29 cellular contexts compared by ENCODE assay signal in genomic region chr3:126370055-126370454, GRCh38. TPM values are rescaled to one million over a fixed set of nuclear protein-coding genes. Genes with fewer than 3 reads are reported as not detected.
"Had no signal": no experiment of that assay in that cellular context is flagged by ENCODE, and none has a peak within 500 bp of the region (broad histone marks: within the 10 kb centered on the region; RNA-seq: fewer than 3 reads in every experiment).

No MANE protein-coding gene starts in this region.

- H3K27me3 Mint-ChIP-seq: activated CD4-positive, alpha-beta memory T cell treated with anti-CD3 and anti-CD28 coated beads for 36 hours; activated CD4-positive, alpha-beta T cell treated with anti-CD3 and anti-CD28 coated beads, Interleukin-2, amount 10 ng/mL, durations not matched to agents 7 days and 5 days; activated naive CD8-positive, alpha-beta T cell treated with anti-CD3 and anti-CD28 coated beads, Interleukin-2, amount 10 ng/mL, durations not matched to agents 7 days and 5 days had no signal

- DNase-seq: activated CD4-positive, alpha-beta memory T cell treated with anti-CD3 and anti-CD28 coated beads for 36 hours; activated CD4-positive, alpha-beta T cell treated with anti-CD3 and anti-CD28 coated beads, Interleukin-2, amount 10 ng/mL, durations not matched to agents 7 days and 5 days; activated CD4-positive, CD25-positive, alpha-beta regulatory T cell; activated CD8-positive, alpha-beta memory T cell treated with anti-CD3 and anti-CD28 coated beads for 24 hours; activated naive CD4-positive, alpha-beta T cell treated with anti-CD3 and anti-CD28 coated beads, Interleukin-2, amount 50 U/mL, for 16 hours; activated naive CD8-positive, alpha-beta T cell treated with anti-CD3 and anti-CD28 coated beads, Interleukin-2, amount 10 ng/mL, durations not matched to agents 7 days and 5 days; activated T-cell treated with anti-CD3 and anti-CD28 coated beads, Interleukin-2, amount 50 U/mL, for 4 hours; adrenal gland; anterior cingulate cortex; caudate nucleus; Kasumi-1; KBM-7; NCI-H1048; NCI-H146; NCI-H187 treated with DMSO at 0.1 percent for 48 hours; NCI-H2081 treated with DMSO at 0.1 percent for 48 hours; NCI-H2171; NCI-H226; NCI-H526; NCI-H82; SK-N-SH; T-helper 1 cell had no signal

- H3K9me3 Mint-ChIP-seq: activated CD4-positive, alpha-beta memory T cell treated with anti-CD3 and anti-CD28 coated beads for 36 hours; activated CD4-positive, alpha-beta T cell treated with anti-CD3 and anti-CD28 coated beads, Interleukin-2, amount 10 ng/mL, durations not matched to agents 7 days and 5 days; activated naive CD8-positive, alpha-beta T cell treated with anti-CD3 and anti-CD28 coated beads, Interleukin-2, amount 10 ng/mL, durations not matched to agents 7 days and 5 days; activated T-cell treated with anti-CD3 and anti-CD28 coated beads, Interleukin-2, amount 50 U/mL, for 4 hours had no signal

- H3K4me3 Mint-ChIP-seq: activated CD4-positive, alpha-beta memory T cell treated with anti-CD3 and anti-CD28 coated beads for 36 hours; activated CD4-positive, alpha-beta T cell treated with anti-CD3 and anti-CD28 coated beads, Interleukin-2, amount 10 ng/mL, durations not matched to agents 7 days and 5 days; activated naive CD8-positive, alpha-beta T cell treated with anti-CD3 and anti-CD28 coated beads, Interleukin-2, amount 10 ng/mL, durations not matched to agents 7 days and 5 days; activated T-cell treated with anti-CD3 and anti-CD28 coated beads, Interleukin-2, amount 50 U/mL, for 4 hours had no signal

- H3K4me3 ChIP-seq: adrenal gland, breast epithelium had no signal

- H3K27me3 ChIP-seq: adrenal gland, breast epithelium had no signal

- ATAC-seq: activated T-cell treated with anti-CD3 and anti-CD28 coated beads, Interleukin-2, amount 50 U/mL, for 4 hours; Right ventricle myocardium inferior had no signal

- H3K27ac ChIP-seq: adrenal gland, breast epithelium, VCaP had no signal

- H3K4me1 Mint-ChIP-seq: activated CD4-positive, alpha-beta T cell treated with anti-CD3 and anti-CD28 coated beads, Interleukin-2, amount 10 ng/mL, durations not matched to agents 7 days and 5 days; activated naive CD8-positive, alpha-beta T cell treated with anti-CD3 and anti-CD28 coated beads, Interleukin-2, amount 10 ng/mL, durations not matched to agents 7 days and 5 days had no signal

- H3K27ac Mint-ChIP-seq: activated CD4-positive, alpha-beta memory T cell treated with anti-CD3 and anti-CD28 coated beads for 36 hours; activated CD4-positive, alpha-beta T cell treated with anti-CD3 and anti-CD28 coated beads, Interleukin-2, amount 10 ng/mL, durations not matched to agents 7 days and 5 days; activated naive CD8-positive, alpha-beta T cell treated with anti-CD3 and anti-CD28 coated beads, Interleukin-2, amount 10 ng/mL, durations not matched to agents 7 days and 5 days had no signal

- H3K9ac ChIP-seq: SK-N-SH had no signal

- H3K36me3 ChIP-seq: adrenal gland, breast epithelium had no signal

- H3K36me3 Mint-ChIP-seq: activated CD4-positive, alpha-beta memory T cell treated with anti-CD3 and anti-CD28 coated beads for 36 hours; activated naive CD8-positive, alpha-beta T cell treated with anti-CD3 and anti-CD28 coated beads, Interleukin-2, amount 10 ng/mL, durations not matched to agents 7 days and 5 days had no signal

- H3K4me1 ChIP-seq: breast epithelium had no signal

- H3K4me2 ChIP-seq: SK-N-SH had no signal

- H3K9me3 ChIP-seq: adrenal gland, breast epithelium, SK-N-SH had no signal

RNA-seq across cellular contexts. Expression of gene KLF15, which starts 12.8 kb away (rescaled TPM):
- total RNA-seq: activated CD4-positive, alpha-beta T cell treated with anti-CD3 and anti-CD28 coated beads, Interleukin-2, amount 10 ng/mL, durations not matched to agents 7 days and 5 days; T-helper 2 cell treated with Interferon-gamma antibody and Interleukin-4, amounts not matched to agents 100 ng/mL and 5 ng/mL, for 36 hours had no signal

RNA-seq across cellular contexts. Expression of gene CFAP100, which starts 24.7 kb away (rescaled TPM):
- total RNA-seq: activated CD4-positive, alpha-beta memory T cell treated with anti-CD3 and anti-CD28 coated beads for 36 hours; activated CD4-positive, alpha-beta T cell treated with anti-CD3 and anti-CD28 coated beads, Interleukin-2, amount 10 ng/mL, durations not matched to agents 7 days and 5 days; activated naive CD8-positive, alpha-beta T cell treated with anti-CD3 and anti-CD28 coated beads, Interleukin-2, amount 10 ng/mL, durations not matched to agents 7 days and 5 days; activated T-cell treated with anti-CD3 and anti-CD28 coated beads, Interleukin-2, amount 50 U/mL, for 4 hours; adrenal gland; breast epithelium; NCI-H460; OCI-LY7; Right ventricle myocardium inferior; RPMI7951; T-helper 2 cell treated with Interferon-gamma antibody and Interleukin-4, amounts not matched to agents 100 ng/mL and 5 ng/mL, for 36 hours had no signal
- polyA plus RNA-seq: adrenal gland, SK-N-SH had no signal
